ENCODE assay signal across 27 cellular contexts in the genomic region with DNA sequence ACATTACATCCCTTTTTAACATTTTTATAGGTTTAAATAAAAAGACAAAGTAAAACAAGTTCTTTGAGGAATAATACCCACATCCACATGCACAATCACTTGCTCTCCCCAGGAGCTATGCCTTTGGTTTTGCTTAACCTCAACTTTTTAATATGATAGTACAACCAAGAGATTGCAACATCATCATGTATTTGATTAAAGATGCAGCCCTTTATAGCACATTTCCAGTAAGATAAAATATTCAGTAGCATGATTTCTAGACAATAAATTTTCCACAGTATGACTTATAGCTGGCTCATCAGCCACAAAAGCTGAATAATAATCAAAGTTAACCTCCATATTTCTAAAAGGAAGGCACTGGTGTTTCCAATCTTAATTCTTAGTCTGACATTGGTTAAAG.
"Had no signal": no experiment of that assay in that cellular context is flagged by ENCODE, and none has a peak within 500 bp of the region (broad histone marks: within the 10 kb centered on the region; RNA-seq: fewer than 3 reads in every experiment).

No MANE protein-coding gene starts in this region.

- H3K9me3 Mint-ChIP-seq: activated T-cell treated with anti-CD3 and anti-CD28 coated beads, Interleukin-2, amount 50 U/mL, for 24 hours; activated T-helper 2 cell treated with anti-CD3 and anti-CD28 coated beads, Interferon-gamma antibody, Interleukin-2, Interleukin-4, amounts not matched to agents 10 μg/mL and 5 μg/mL and 100 μg/mL, durations not matched to agents 14 hours and 24 hours and 36 hours; nephron progenitor cell; stimulated activated effector memory CD8-positive, alpha-beta T cell treated with anti-CD3 and anti-CD28 coated beads, Interleukin-12 subunit alpha, Interleukin-12 subunit beta, amount 100 ng/mL, for 72 hours; WTC11 had no signal

- H3K9ac ChIP-seq: parathyroid adenoma had no signal

- H3K4me3 Mint-ChIP-seq: activated CD4-positive, alpha-beta T cell treated with anti-CD3 and anti-CD28 coated beads for 36 hours; activated naive CD8-positive, alpha-beta T cell; activated T-cell treated with anti-CD3 and anti-CD28 coated beads, Interleukin-2, amount 50 U/mL, for 24 hours; nephron progenitor cell; stimulated activated effector memory CD8-positive, alpha-beta T cell treated with anti-CD3 and anti-CD28 coated beads, Interleukin-12 subunit alpha, Interleukin-12 subunit beta, amount 100 ng/mL, for 72 hours; WTC11 had no signal

- H3K27me3 ChIP-seq: adrenal gland, cardiac muscle cell, gastrocnemius medialis, stomach, transverse colon, uterus had no signal

- H2AFZ ChIP-seq: parathyroid adenoma had no signal

- H3K27me3 Mint-ChIP-seq: activated CD4-positive, alpha-beta T cell treated with anti-CD3 and anti-CD28 coated beads for 36 hours; activated naive CD8-positive, alpha-beta T cell; activated T-cell treated with anti-CD3 and anti-CD28 coated beads, Interleukin-2, amount 50 U/mL, for 24 hours had no signal

- H3K79me2 ChIP-seq: parathyroid adenoma had no signal

- H3K4me1 Mint-ChIP-seq: activated CD4-positive, alpha-beta T cell treated with anti-CD3 and anti-CD28 coated beads for 36 hours; nephron progenitor cell; stimulated activated effector memory CD8-positive, alpha-beta T cell treated with anti-CD3 and anti-CD28 coated beads, Interleukin-12 subunit alpha, Interleukin-12 subunit beta, amount 100 ng/mL, for 72 hours had no signal

- H3K36me3 ChIP-seq: adrenal gland, cardiac muscle cell, gastrocnemius medialis, stomach, transverse colon, uterus had no signal

- H3K36me3 Mint-ChIP-seq: activated naive CD8-positive, alpha-beta T cell; stimulated activated effector memory CD8-positive, alpha-beta T cell treated with anti-CD3 and anti-CD28 coated beads, Interleukin-12 subunit alpha, Interleukin-12 subunit beta, amount 100 ng/mL, for 72 hours; WTC11 had no signal

- H3K27ac Mint-ChIP-seq: activated CD4-positive, alpha-beta T cell treated with anti-CD3 and anti-CD28 coated beads for 36 hours; activated naive CD8-positive, alpha-beta T cell; activated T-cell treated with anti-CD3 and anti-CD28 coated beads, Interleukin-2, amount 50 U/mL, for 24 hours; activated T-helper 2 cell treated with anti-CD3 and anti-CD28 coated beads, Interferon-gamma antibody, Interleukin-2, Interleukin-4, amounts not matched to agents 10 μg/mL and 5 μg/mL and 100 μg/mL, durations not matched to agents 14 hours and 24 hours and 36 hours; nephron progenitor cell; stimulated activated effector memory CD8-positive, alpha-beta T cell treated with anti-CD3 and anti-CD28 coated beads, Interleukin-12 subunit alpha, Interleukin-12 subunit beta, amount 100 ng/mL, for 72 hours; WTC11 had no signal

- ATAC-seq: activated CD4-positive, alpha-beta T cell treated with anti-CD3 and anti-CD28 coated beads for 36 hours; gastrocnemius medialis; left cardiac atrium; right cardiac atrium; stimulated activated effector memory CD8-positive, alpha-beta T cell treated with anti-CD3 and anti-CD28 coated beads, Interleukin-12 subunit alpha, Interleukin-12 subunit beta, amount 100 ng/mL, for 72 hours; WTC11 had no signal

- H3K4me3 ChIP-seq: adrenal gland, cardiac muscle cell, gastrocnemius medialis, stomach, transverse colon, uterus had no signal

- H3K27ac ChIP-seq: adrenal gland, cardiac muscle cell, epithelial cell of prostate, gastrocnemius medialis, parathyroid adenoma, stomach, transverse colon, uterus had no signal

- H3K9me3 ChIP-seq: adrenal gland, gastrocnemius medialis, stomach, transverse colon, uterus had no signal

- H3K4me1 ChIP-seq: adrenal gland, gastrocnemius medialis, parathyroid adenoma, stomach, transverse colon, uterus had no signal

- DNase-seq: activated CD4-positive, alpha-beta T cell treated with anti-CD3 and anti-CD28 coated beads for 36 hours; activated CD4-positive, alpha-beta T cell treated with anti-CD3 and anti-CD28 coated beads, Interleukin-2, amount 50 U/mL, for 4 hours; activated CD8-positive, alpha-beta memory T cell treated with anti-CD3 and anti-CD28 coated beads for 24 hours; activated CD8-positive, alpha-beta memory T cell treated with anti-CD3 and anti-CD28 coated beads, Interleukin-2, amount 50 U/mL, for 4 hours; activated naive CD4-positive, alpha-beta T cell; activated T-cell treated with anti-CD3 and anti-CD28 coated beads, Interleukin-2, amount 50 U/mL, for 24 hours; adrenal gland; gastrocnemius medialis; head of caudate nucleus; islet precursor cell; left cardiac atrium; mesenchymal stem cell; nephron progenitor cell; right cardiac atrium; small intestine; stimulated activated CD4-positive, alpha-beta T cell treated with anti-CD3 and anti-CD28 coated beads, Interleukin-2, amount 100 ng/mL, for 24 hours; stomach; T-helper 9 cell; transverse colon; uterus had no signal
